14 cellular contexts compared by ENCODE assay signal in genomic region chr20:38937978-38938473, GRCh38.
"Had no signal": no experiment of that assay in that cellular context is flagged by ENCODE, and none has a peak within 500 bp of the region (broad histone marks: within the 10 kb centered on the region; RNA-seq: fewer than 3 reads in every experiment).

No MANE protein-coding gene starts in this region.

- H3K9me3 Mint-ChIP-seq: activated naive CD8-positive, alpha-beta T cell treated with anti-CD3 and anti-CD28 coated beads for 36 hours; activated T-cell treated with anti-CD3 and anti-CD28 coated beads, Interleukin-2, amount 50 U/mL, for 4 hours; nephron; T-helper 2 cell treated with Interferon-gamma antibody and Interleukin-4, amounts not matched to agents 5 μg/mL and 100 μg/mL, for 36 hours had no signal

- DNase-seq: activated CD4-positive, alpha-beta T cell treated with anti-CD3 and anti-CD28 coated beads, Interleukin-2, amount 50 U/mL, for 4 hours; activated CD4-positive, CD25-positive, alpha-beta regulatory T cell treated with anti-CD3 and anti-CD28 coated beads, Interleukin-2, amount 50 U/mL, for 72 hours; activated gamma-delta T cell treated with Interleukin-2 at 50 U/mL for 16 hours; activated naive CD8-positive, alpha-beta T cell treated with anti-CD3 and anti-CD28 coated beads for 36 hours; activated T-cell treated with anti-CD3 and anti-CD28 coated beads, Interleukin-2, amount 50 U/mL, for 4 hours; gastrocnemius medialis; left ventricle myocardium superior; mesenchymal stem cell; stimulated activated CD4-positive, alpha-beta T cell treated with anti-CD3 and anti-CD28 coated beads, Interleukin-4, amount 100 ng/mL, for 1 hour; stomach had no signal

- H3K27ac ChIP-seq: gastrocnemius medialis, stomach had no signal

- H3K27ac Mint-ChIP-seq: activated naive CD8-positive, alpha-beta T cell treated with anti-CD3 and anti-CD28 coated beads for 36 hours had no signal

- H3K4me1 ChIP-seq: gastrocnemius medialis had no signal

- H3K27me3 Mint-ChIP-seq: activated naive CD8-positive, alpha-beta T cell treated with anti-CD3 and anti-CD28 coated beads for 36 hours had no signal

- ATAC-seq: activated T-cell treated with anti-CD3 and anti-CD28 coated beads, Interleukin-2, amount 50 U/mL, for 4 hours; gastrocnemius medialis; left ventricle myocardium superior had no signal

- H3K9me3 ChIP-seq: gastrocnemius medialis, stomach had no signal

- H3K4me3 Mint-ChIP-seq: activated naive CD8-positive, alpha-beta T cell treated with anti-CD3 and anti-CD28 coated beads for 36 hours; activated T-cell treated with anti-CD3 and anti-CD28 coated beads, Interleukin-2, amount 50 U/mL, for 4 hours; nephron; T-helper 2 cell treated with Interferon-gamma antibody and Interleukin-4, amounts not matched to agents 5 μg/mL and 100 μg/mL, for 36 hours had no signal

- H3K27me3 ChIP-seq: gastrocnemius medialis, stomach had no signal

- H3K4me1 Mint-ChIP-seq: activated naive CD8-positive, alpha-beta T cell treated with anti-CD3 and anti-CD28 coated beads for 36 hours; nephron had no signal

- H3K4me3 ChIP-seq: gastrocnemius medialis, stomach had no signal

- H3K36me3 ChIP-seq: gastrocnemius medialis had no signal

- FAIRE-seq: keratinocyte, urothelium cell line had no signal
